In genomic region chr2:241760301-241760771, GRCh38 we compare ENCODE assay signal across 1 cellular context.
TF ChIP-seq lines count a peak whose summit lies in the region.

No MANE protein-coding gene starts in this region.

TF ChIP-seq in K562, 482 proteins besides CTCF, POLR2A, EP300 and RAD21 (continued from another document):
- no peak for TF ChIP-seq ELF1 (tag; IDR thresholded peaks at IDR 0.05)
- TF ChIP-seq ZNF175 (CRISPR knock-in tag; IDR thresholded peaks at IDR 0.05; ENCODE audit: low read depth), result no peak
- TF ChIP-seq ARID2 (IDR thresholded peaks at IDR 0.05), result no peak
- TF ChIP-seq E4F1 (CRISPR knock-in tag; IDR thresholded peaks at IDR 0.05; ENCODE audit: borderline replicate concordance), result no peak
- TF ChIP-seq, protein P1, sequence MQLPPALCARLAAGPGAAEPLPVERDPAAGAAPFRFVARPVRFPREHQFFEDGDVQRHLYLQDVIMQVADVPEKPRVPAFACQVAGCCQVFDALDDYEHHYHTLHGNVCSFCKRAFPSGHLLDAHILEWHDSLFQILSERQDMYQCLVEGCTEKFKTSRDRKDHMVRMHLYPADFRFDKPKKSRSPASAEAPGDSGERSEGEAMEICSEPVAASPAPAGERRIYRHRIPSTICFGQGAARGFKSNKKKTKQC (CRISPR knock-in tag; IDR thresholded peaks at IDR 0.05), result 0 out of 2 replicates have a peak, but pooled peaks have one; percentile 43
- no peak for TF ChIP-seq TAF15 (IDR thresholded peaks at IDR 0.05; ENCODE audit: low read depth, low read length)
- TF ChIP-seq TCF7 (IDR thresholded peaks at IDR 0.05; ENCODE audit: borderline replicate concordance), result no peak
- TF ChIP-seq, protein P2, sequence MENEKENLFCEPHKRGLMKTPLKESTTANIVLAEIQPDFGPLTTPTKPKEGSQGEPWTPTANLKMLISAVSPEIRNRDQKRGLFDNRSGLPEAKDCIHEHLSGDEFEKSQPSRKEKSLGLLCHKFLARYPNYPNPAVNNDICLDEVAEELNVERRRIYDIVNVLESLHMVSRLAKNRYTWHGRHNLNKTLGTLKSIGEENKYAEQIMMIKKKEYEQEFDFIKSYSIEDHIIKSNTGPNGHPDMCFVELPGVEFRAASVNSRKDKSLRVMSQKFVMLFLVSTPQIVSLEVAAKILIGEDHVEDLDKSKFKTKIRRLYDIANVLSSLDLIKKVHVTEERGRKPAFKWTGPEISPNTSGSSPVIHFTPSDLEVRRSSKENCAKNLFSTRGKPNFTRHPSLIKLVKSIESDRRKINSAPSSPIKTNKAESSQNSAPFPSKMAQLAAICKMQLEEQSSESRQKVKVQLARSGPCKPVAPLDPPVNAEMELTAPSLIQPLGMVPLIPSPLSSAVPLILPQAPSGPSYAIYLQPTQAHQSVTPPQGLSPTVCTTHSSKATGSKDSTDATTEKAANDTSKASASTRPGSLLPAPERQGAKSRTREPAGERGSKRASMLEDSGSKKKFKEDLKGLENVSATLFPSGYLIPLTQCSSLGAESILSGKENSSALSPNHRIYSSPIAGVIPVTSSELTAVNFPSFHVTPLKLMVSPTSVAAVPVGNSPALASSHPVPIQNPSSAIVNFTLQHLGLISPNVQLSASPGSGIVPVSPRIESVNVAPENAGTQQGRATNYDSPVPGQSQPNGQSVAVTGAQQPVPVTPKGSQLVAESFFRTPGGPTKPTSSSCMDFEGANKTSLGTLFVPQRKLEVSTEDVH (IDR thresholded peaks at IDR 0.05; ENCODE audit: low read depth, partially characterized antibody), result no peak
- peak in 1 of 2 experiments; percentile 88; a peak in 2 of 3 replicates for TF ChIP-seq CBX3 (IDR thresholded peaks at IDR 0.05; ENCODE audit: borderline replicate concordance in 1 of 2, low read length in 2 of 2)
- peak; percentile 83 for TF ChIP-seq CHD4 (IDR thresholded peaks at IDR 0.05; ENCODE audit: insufficient read depth, insufficient replicate concordance, low read depth, low read length, poor library complexity, severe bottlenecking)
- TF ChIP-seq SRF (CRISPR knock-in tag; IDR thresholded peaks at IDR 0.05), result no peak
- TF ChIP-seq SAFB2 (IDR thresholded peaks at IDR 0.05; ENCODE audit: borderline replicate concordance, low read depth, low read length, severe bottlenecking), result no peak
- TF ChIP-seq TFAM (CRISPR knock-in tag; conservative IDR thresholded peaks at IDR 0.05), result no peak
- peak; percentile 50 for TF ChIP-seq CEBPG (CRISPR knock-in tag; IDR thresholded peaks at IDR 0.05)
- no peak; a peak in 1 of 4 replicates for TF ChIP-seq CEBPG (tag; conservative IDR thresholded peaks at IDR 0.05 in 1 of 2, IDR thresholded peaks at IDR 0.05 in 1 of 2)
- no peak for TF ChIP-seq ZNF384 (IDR thresholded peaks at IDR 0.05; ENCODE audit: low read depth, low read length)
- peak; percentile 45; the same call in 1 of the 2 replicates for TF ChIP-seq GABPB1 (CRISPR knock-in tag; IDR thresholded peaks at IDR 0.05)
- no peak for TF ChIP-seq NR2C2 (CRISPR knock-in tag; IDR thresholded peaks at IDR 0.05)
- TF ChIP-seq NR2C2 (tag; IDR thresholded peaks at IDR 0.05), result no peak
- no peak for TF ChIP-seq TOE1 (IDR thresholded peaks at IDR 0.05; ENCODE audit: borderline replicate concordance)
- 0 out of 2 replicates have a peak, but pooled peaks have one; percentile 37 for TF ChIP-seq TOE1 (CRISPR knock-in tag; IDR thresholded peaks at IDR 0.05; ENCODE audit: borderline replicate concordance, low read depth)
- TF ChIP-seq, protein P3, sequence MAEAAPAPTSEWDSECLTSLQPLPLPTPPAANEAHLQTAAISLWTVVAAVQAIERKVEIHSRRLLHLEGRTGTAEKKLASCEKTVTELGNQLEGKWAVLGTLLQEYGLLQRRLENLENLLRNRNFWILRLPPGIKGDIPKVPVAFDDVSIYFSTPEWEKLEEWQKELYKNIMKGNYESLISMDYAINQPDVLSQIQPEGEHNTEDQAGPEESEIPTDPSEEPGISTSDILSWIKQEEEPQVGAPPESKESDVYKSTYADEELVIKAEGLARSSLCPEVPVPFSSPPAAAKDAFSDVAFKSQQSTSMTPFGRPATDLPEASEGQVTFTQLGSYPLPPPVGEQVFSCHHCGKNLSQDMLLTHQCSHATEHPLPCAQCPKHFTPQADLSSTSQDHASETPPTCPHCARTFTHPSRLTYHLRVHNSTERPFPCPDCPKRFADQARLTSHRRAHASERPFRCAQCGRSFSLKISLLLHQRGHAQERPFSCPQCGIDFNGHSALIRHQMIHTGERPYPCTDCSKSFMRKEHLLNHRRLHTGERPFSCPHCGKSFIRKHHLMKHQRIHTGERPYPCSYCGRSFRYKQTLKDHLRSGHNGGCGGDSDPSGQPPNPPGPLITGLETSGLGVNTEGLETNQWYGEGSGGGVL (CRISPR knock-in tag; IDR thresholded peaks at IDR 0.05), result no peak
- TF ChIP-seq, protein P4, sequence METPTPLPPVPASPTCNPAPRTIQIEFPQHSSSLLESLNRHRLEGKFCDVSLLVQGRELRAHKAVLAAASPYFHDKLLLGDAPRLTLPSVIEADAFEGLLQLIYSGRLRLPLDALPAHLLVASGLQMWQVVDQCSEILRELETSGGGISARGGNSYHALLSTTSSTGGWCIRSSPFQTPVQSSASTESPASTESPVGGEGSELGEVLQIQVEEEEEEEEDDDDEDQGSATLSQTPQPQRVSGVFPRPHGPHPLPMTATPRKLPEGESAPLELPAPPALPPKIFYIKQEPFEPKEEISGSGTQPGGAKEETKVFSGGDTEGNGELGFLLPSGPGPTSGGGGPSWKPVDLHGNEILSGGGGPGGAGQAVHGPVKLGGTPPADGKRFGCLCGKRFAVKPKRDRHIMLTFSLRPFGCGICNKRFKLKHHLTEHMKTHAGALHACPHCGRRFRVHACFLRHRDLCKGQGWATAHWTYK (CRISPR knock-in tag; IDR thresholded peaks at IDR 0.05), result no peak
- TF ChIP-seq MCM7 (IDR thresholded peaks at IDR 0.05), result no peak
- TF ChIP-seq MEF2D (tag; conservative IDR thresholded peaks at IDR 0.05; ENCODE audit: low read depth), result no peak
- TF ChIP-seq ELF4 (CRISPR knock-in tag; IDR thresholded peaks at IDR 0.05), result no peak
- no peak for TF ChIP-seq ZNF830 (CRISPR knock-in tag; IDR thresholded peaks at IDR 0.05)
- no peak for TF ChIP-seq EZH2 (IDR thresholded peaks at IDR 0.05; ENCODE audit: borderline replicate concordance, low read depth, low read length)
- no peak for TF ChIP-seq ZBTB11 (CRISPR knock-in tag; IDR thresholded peaks at IDR 0.05)
- no peak for TF ChIP-seq LARP7 (IDR thresholded peaks at IDR 0.05)
